ENCODE assay signal across 14 cellular contexts in genomic region chr1:235932090-235932510, GRCh38.
DNase-seq lines count a peak whose midpoint lies in the region; TF ChIP-seq lines count a peak whose summit lies in the region.
"Had no signal": no experiment of that assay in that cellular context is flagged by ENCODE, and none has a peak within 500 bp of the region (broad histone marks: within the 10 kb centered on the region; RNA-seq: fewer than 3 reads in every experiment).

No MANE protein-coding gene starts in this region.

- no peak overlapping the region for H3K27ac Mint-ChIP-seq in activated naive CD4-positive, alpha-beta T cell treated with anti-CD3 and anti-CD28 coated beads for 36 hours
- peak overlapping the region; percentile 88 for H3K27ac Mint-ChIP-seq in dendritic cell treated with granulocyte-macrophage colony-stimulating factor and Interleukin-4, amounts not matched to agents 40 ng/mL and 50 ng/mL, for 4 days
- H3K27ac Mint-ChIP-seq: brain; T-helper 1 cell treated with Interleukin-12 subunit alpha and Interleukin-12 subunit beta and Interleukin-4 antibody, amounts not matched to agents 30 μg/mL and 1 μg/mL, for 36 hours had no signal

- DNase-seq in activated naive CD4-positive, alpha-beta T cell treated with anti-CD3 and anti-CD28 coated beads for 36 hours, result peak; percentile 26
- DNase-seq in activated naive CD4-positive, alpha-beta T cell (lab: John Stamatoyannopoulos, UW), result no peak
- DNase-seq in NCI-H69 (lab: John Stamatoyannopoulos, UW) (peak; percentile 85), transverse colon (peak; percentile 60), medulla oblongata (ENCODE audit: extremely low spot score) (no peak), SK-N-DZ (ENCODE audit: low spot score) (no peak), foreskin fibroblast (no peak)
- DNase-seq: left ventricle myocardium superior; NCI-H2029; stimulated activated CD8-positive, alpha-beta memory T cell treated with anti-CD3 and anti-CD28 coated beads, Interleukin-4, amount 100 ng/mL, for 48 hours had no signal

- TF ChIP-seq POLR2A in transverse colon (IDR thresholded peaks at IDR 0.05), result no peak

- H3K4me1 ChIP-seq in transverse colon, result peaks cover 0 to 35% (median 7%) of the 10 kb centered on the region in 4 donors
- H3K4me1 ChIP-seq: A549 had no signal

- CTCF ChIA-PET in activated naive CD4-positive, alpha-beta T cell treated with anti-CD3 and anti-CD28 coated beads for 36 hours (lab: Charles Lee), result interaction anchor here (0.8 to 1.0 kb wide), 3 partner anchors 9 to 418 kb away, joined by 3 to 4 read pairs (median 3); no protein-coding TSS in a partner anchor

- TF ChIP-seq EP300 in transverse colon (IDR thresholded peaks at IDR 0.05; ENCODE audit: low read depth), result no peak

- no peaks in the 10 kb centered on the region for H3K36me3 ChIP-seq in transverse colon

- H3K27me3 Mint-ChIP-seq in activated naive CD4-positive, alpha-beta T cell treated with anti-CD3 and anti-CD28 coated beads for 36 hours (ENCODE audit: low read depth), result peaks cover 3% of the 10 kb centered on the region
- H3K27me3 Mint-ChIP-seq in dendritic cell treated with granulocyte-macrophage colony-stimulating factor and Interleukin-4, amounts not matched to agents 40 ng/mL and 50 ng/mL, for 4 days, result peaks cover 15% of the 10 kb centered on the region

- no peaks in the 10 kb centered on the region for H3K9me3 ChIP-seq in transverse colon
- H3K9me3 ChIP-seq: A549 had no signal

- H3K9me3 Mint-ChIP-seq in activated naive CD4-positive, alpha-beta T cell treated with anti-CD3 and anti-CD28 coated beads for 36 hours, result no peaks in the 10 kb centered on the region
- no peaks in the 10 kb centered on the region for H3K9me3 Mint-ChIP-seq in dendritic cell treated with granulocyte-macrophage colony-stimulating factor and Interleukin-4, amounts not matched to agents 40 ng/mL and 50 ng/mL, for 4 days
- H3K9me3 Mint-ChIP-seq: brain had no signal

- intact Hi-C loops in activated naive CD4-positive, alpha-beta T cell treated with anti-CD3 and anti-CD28 coated beads for 36 hours (cut with micrococcal nuclease), result no loop called here
- intact Hi-C loops in dendritic cell treated with granulocyte-macrophage colony-stimulating factor and Interleukin-4, amounts not matched to agents 40 ng/mL and 50 ng/mL, for 4 days (cut with micrococcal nuclease), result loop anchor here (10.0 kb wide), 1 partner anchor 67 kb away; the partner anchor contains the start of gene LYST
- intact Hi-C loops in transverse colon (cut with DNase I; ENCODE audit: low total_unique reads), result no loop called here

- no peaks in the 10 kb centered on the region for H3K36me3 Mint-ChIP-seq in activated naive CD4-positive, alpha-beta T cell treated with anti-CD3 and anti-CD28 coated beads for 36 hours (ENCODE audit: low read depth)
- H3K36me3 Mint-ChIP-seq in dendritic cell treated with granulocyte-macrophage colony-stimulating factor and Interleukin-4, amounts not matched to agents 40 ng/mL and 50 ng/mL, for 4 days (ENCODE audit: low read depth), result no peaks in the 10 kb centered on the region
- H3K36me3 Mint-ChIP-seq: brain had no signal

- 38% methylated on average over 3 to 8 of the region's 8 CpGs for WGBS in transverse colon (ENCODE audit: low coverage in 1 of 2), 2 donors

- in situ Hi-C loops in transverse colon (cut with MboI; ENCODE audit: low pct_ligation_motif_present in 1 of 4, low pct_unique_long_range_greater_than_20kb in 1 of 4, low sequenced_read_pairs in 3 of 4), result no loop called here

- H3K27ac ChIP-seq in transverse colon, result peak overlapping the region in 2 of 4 donors; percentile 5 to 15
- H3K27ac ChIP-seq: A549 had no signal

- H3K4me3 ChIP-seq in transverse colon, result no peak overlapping the region
- H3K4me3 ChIP-seq in foreskin fibroblast (ENCODE audit: low read depth in 1 of 2, low read length in 2 of 2), result no peak overlapping the region
- H3K4me3 ChIP-seq: A549 had no signal

- H3K4me1 Mint-ChIP-seq in activated naive CD4-positive, alpha-beta T cell treated with anti-CD3 and anti-CD28 coated beads for 36 hours (ENCODE audit: low read depth), result peaks cover 21% of the 10 kb centered on the region
- H3K4me1 Mint-ChIP-seq in dendritic cell treated with granulocyte-macrophage colony-stimulating factor and Interleukin-4, amounts not matched to agents 40 ng/mL and 50 ng/mL, for 4 days (ENCODE audit: low read depth), result peaks cover 81% of the 10 kb centered on the region

- H3K27me3 ChIP-seq in transverse colon, result no peaks in the 10 kb centered on the region

- no peak overlapping the region for H3K4me3 Mint-ChIP-seq in activated naive CD4-positive, alpha-beta T cell treated with anti-CD3 and anti-CD28 coated beads for 36 hours
- no peak overlapping the region for H3K4me3 Mint-ChIP-seq in dendritic cell treated with granulocyte-macrophage colony-stimulating factor and Interleukin-4, amounts not matched to agents 40 ng/mL and 50 ng/mL, for 4 days
- H3K4me3 Mint-ChIP-seq: brain; T-helper 1 cell treated with Interleukin-12 subunit alpha and Interleukin-12 subunit beta and Interleukin-4 antibody, amounts not matched to agents 30 μg/mL and 1 μg/mL, for 36 hours had no signal

- TF ChIP-seq CTCF in transverse colon (IDR thresholded peaks at IDR 0.05) (no peak), foreskin fibroblast (IDR thresholded peaks at IDR 0.05; ENCODE audit: low read depth, low read length) (no peak)

Comparison
In these comparisons a context has a peak if more than half of its experiments do, and no peak if none do; other contexts are left out.
1. DNase-seq: peak in activated naive CD4-positive, alpha-beta T cell treated with anti-CD3 and anti-CD28 coated beads for 36 hours (single experiment), NCI-H69 (single experiment) and transverse colon (single experiment); none in activated naive CD4-positive, alpha-beta T cell (0 of 4), medulla oblongata (single experiment), SK-N-DZ (single experiment) and foreskin fibroblast (0 of 2).